ENCODE assay signal across 8 cellular contexts in genomic region chr14:96098309-96098998, GRCh38. TPM values are rescaled to one million over a fixed set of nuclear protein-coding genes. Genes with fewer than 3 reads are reported as not detected.
DNase-seq lines count a peak whose midpoint lies in the region; ATAC-seq and TF ChIP-seq lines count a peak whose summit lies in the region.

No MANE protein-coding gene starts in this region.

- H4K20me1 ChIP-seq in SK-N-SH (ENCODE audit: insufficient read depth), result no peaks in the 10 kb centered on the region

- DNase-seq in activated CD4-positive, alpha-beta memory T cell treated with anti-CD3 and anti-CD28 coated beads for 36 hours, result peak; percentile 33
- DNase-seq in activated CD4-positive, alpha-beta memory T cell treated with anti-CD3 and anti-CD28 coated beads, Interleukin-2, amount 10 ng/mL, durations not matched to agents 7 days and 5 days, result no peak
- DNase-seq in NB4 (ENCODE audit: low read depth) (peak; percentile 43), SK-N-SH (peak; percentile 70), fibroblast of peridontal ligament (ENCODE audit: extremely low read depth) (peak; percentile 74), SKM-1 treated with dmso at 0.1 percent for 144 hours (lab: John Stamatoyannopoulos, UW; ENCODE audit: unreplicated experiment) (no peak), omental fat pad (ENCODE audit: low spot score) (no peak)

- H3K36me3 ChIP-seq in SK-N-SH (replicated peaks in 1 of 2; ENCODE audit: control insufficient read depth in 1 of 2, insufficient read depth in 2 of 2, low read length in 1 of 2), result no peaks in the 10 kb centered on the region
- H3K36me3 ChIP-seq in parathyroid adenoma (ENCODE audit: control insufficient read depth, insufficient read depth, low read length), result no peaks in the 10 kb centered on the region

- CTCF ChIA-PET in activated CD4-positive, alpha-beta memory T cell treated with anti-CD3 and anti-CD28 coated beads for 36 hours (lab: Charles Lee), result interaction anchor here (0.6 to 1.3 kb wide), 5 partner anchors 15 to 537 kb away, joined by 3 to 10 read pairs (median 4); no protein-coding TSS in a partner anchor
- CTCF ChIA-PET in activated CD4-positive, alpha-beta memory T cell treated with anti-CD3 and anti-CD28 coated beads, Interleukin-2, amount 10 ng/mL, durations not matched to agents 7 days and 5 days (lab: Charles Lee), result no interaction called here
- CTCF ChIA-PET in SK-N-SH (lab: Yijun Ruan, JAX), result interaction anchor here (0.6 to 37.1 kb wide), 56 partner anchors 9 to 663 kb away, joined by 3 to 920 read pairs (median 4); partner anchors contain the start of genes C14orf132 and TUNAR

- H3K4me1 ChIP-seq in SK-N-SH (ENCODE audit: control insufficient read depth in 1 of 2, insufficient read depth in 2 of 2, low read depth in 1 of 2, low read length in 1 of 2), result peaks cover 11 to 63% of the 10 kb centered on the region in 2 experiments; a peak in 2 of 4 replicates
- H3K4me1 ChIP-seq in parathyroid adenoma, result no peaks in the 10 kb centered on the region

- H3F3A ChIP-seq in SK-N-SH (replicated peaks; ENCODE audit: insufficient read depth), result no peaks in the 10 kb centered on the region

- no peak overlapping the region for H3K27ac Mint-ChIP-seq in activated CD4-positive, alpha-beta memory T cell treated with anti-CD3 and anti-CD28 coated beads for 36 hours
- H3K27ac Mint-ChIP-seq in activated CD4-positive, alpha-beta memory T cell treated with anti-CD3 and anti-CD28 coated beads, Interleukin-2, amount 10 ng/mL, durations not matched to agents 7 days and 5 days, result no peak overlapping the region

- H3K27ac ChIP-seq in SK-N-SH (ENCODE audit: low read depth in 2 of 2, low read length in 1 of 2) (peak overlapping the region in 1 of 2 experiments; percentile 91; a peak in 2 of 4 replicates), parathyroid adenoma (no peak overlapping the region)

- no peaks in the 10 kb centered on the region for H3K27me3 ChIP-seq in SK-N-SH (ENCODE audit: insufficient read depth)
- no peaks in the 10 kb centered on the region for H3K27me3 ChIP-seq in parathyroid adenoma (ENCODE audit: control insufficient read depth, insufficient read depth, low read length)

- H3K9me3 Mint-ChIP-seq in activated CD4-positive, alpha-beta memory T cell treated with anti-CD3 and anti-CD28 coated beads for 36 hours, result no peaks in the 10 kb centered on the region
- H3K9me3 Mint-ChIP-seq in activated CD4-positive, alpha-beta memory T cell treated with anti-CD3 and anti-CD28 coated beads, Interleukin-2, amount 10 ng/mL, durations not matched to agents 7 days and 5 days, result no peaks in the 10 kb centered on the region

- H2AFZ ChIP-seq in SK-N-SH (ENCODE audit: low read depth), result no peak overlapping the region
- H2AFZ ChIP-seq in parathyroid adenoma, result no peak overlapping the region

- H3K9me2 ChIP-seq in SK-N-SH, result no peaks in the 10 kb centered on the region

- peak; percentile 95 for TF ChIP-seq RAD21 in SK-N-SH (IDR thresholded peaks at IDR 0.05; ENCODE audit: low read length)

- H3K27me3 Mint-ChIP-seq in activated CD4-positive, alpha-beta memory T cell treated with anti-CD3 and anti-CD28 coated beads for 36 hours, result no peaks in the 10 kb centered on the region
- H3K27me3 Mint-ChIP-seq in activated CD4-positive, alpha-beta memory T cell treated with anti-CD3 and anti-CD28 coated beads, Interleukin-2, amount 10 ng/mL, durations not matched to agents 7 days and 5 days, result no peaks in the 10 kb centered on the region

- no peaks in the 10 kb centered on the region for H3K9me3 ChIP-seq in SK-N-SH
- no peaks in the 10 kb centered on the region for H3K9me3 ChIP-seq in parathyroid adenoma (ENCODE audit: control insufficient read depth, low read length)

- no peaks in the 10 kb centered on the region for H3K4me1 Mint-ChIP-seq in activated CD4-positive, alpha-beta memory T cell treated with anti-CD3 and anti-CD28 coated beads for 36 hours (ENCODE audit: low read depth)
- no peaks in the 10 kb centered on the region for H3K4me1 Mint-ChIP-seq in activated CD4-positive, alpha-beta memory T cell treated with anti-CD3 and anti-CD28 coated beads, Interleukin-2, amount 10 ng/mL, durations not matched to agents 7 days and 5 days

- POLR2A ChIA-PET in activated CD4-positive, alpha-beta memory T cell treated with anti-CD3 and anti-CD28 coated beads for 36 hours (lab: Charles Lee), result no interaction called here
- POLR2A ChIA-PET in activated CD4-positive, alpha-beta memory T cell treated with anti-CD3 and anti-CD28 coated beads, Interleukin-2, amount 10 ng/mL, durations not matched to agents 7 days and 5 days (lab: Charles Lee), result no interaction called here
- POLR2A ChIA-PET in SK-N-SH (lab: Yijun Ruan, JAX), result interaction anchor here (0.9 to 3.6 kb wide), 4 partner anchors 59 to 175 kb away, joined by 3 to 16 read pairs (median 6); partner anchors contain the start of gene C14orf132

- H3K4me3 Mint-ChIP-seq in activated CD4-positive, alpha-beta memory T cell treated with anti-CD3 and anti-CD28 coated beads for 36 hours, result no peak overlapping the region
- H3K4me3 Mint-ChIP-seq in activated CD4-positive, alpha-beta memory T cell treated with anti-CD3 and anti-CD28 coated beads, Interleukin-2, amount 10 ng/mL, durations not matched to agents 7 days and 5 days, result no peak overlapping the region

- 58% methylated on average over 5 of the region's 6 CpGs for WGBS in SK-N-SH (ENCODE audit: low lambda C conversion rate)

- no peak for TF ChIP-seq EP300 in SK-N-SH (IDR thresholded peaks at IDR 0.05; ENCODE audit: borderline replicate concordance in 1 of 2, low read depth in 1 of 2, low read length in 1 of 2)

- no peaks in the 10 kb centered on the region for H3K36me3 Mint-ChIP-seq in activated CD4-positive, alpha-beta memory T cell treated with anti-CD3 and anti-CD28 coated beads for 36 hours
- no peaks in the 10 kb centered on the region for H3K36me3 Mint-ChIP-seq in activated CD4-positive, alpha-beta memory T cell treated with anti-CD3 and anti-CD28 coated beads, Interleukin-2, amount 10 ng/mL, durations not matched to agents 7 days and 5 days (ENCODE audit: low read depth)

- intact Hi-C loops in activated CD4-positive, alpha-beta memory T cell treated with anti-CD3 and anti-CD28 coated beads for 36 hours (cut with micrococcal nuclease), result no loop called here

- TF ChIP-seq CTCF in NB4 (IDR thresholded peaks at IDR 0.05; ENCODE audit: low read depth, low read length) (peak; percentile 50), SK-N-SH (IDR thresholded peaks at IDR 0.05) (peak; percentile 88), parathyroid adenoma (IDR thresholded peaks at IDR 0.05) (peak; percentile 21), omental fat pad (IDR thresholded peaks at IDR 0.05) (no peak)

- H3K9ac ChIP-seq in SK-N-SH (no peak overlapping the region), parathyroid adenoma (no peak overlapping the region)

- ATAC-seq in omental fat pad (ENCODE audit: low FRiP score), result no peak

- H3K79me2 ChIP-seq in SK-N-SH (ENCODE audit: insufficient read depth) (no peaks in the 10 kb centered on the region), parathyroid adenoma (no peaks in the 10 kb centered on the region)

- H3K4me3 ChIP-seq in NB4 (ENCODE audit: low read depth, low read length), result no peak overlapping the region
- no peak overlapping the region; a peak in 1 of 4 replicates for H3K4me3 ChIP-seq in SK-N-SH (ENCODE audit: low read depth in 2 of 2, low read length in 1 of 2)
- no peak overlapping the region for H3K4me3 ChIP-seq in parathyroid adenoma (ENCODE audit: low read depth, low read length)

- TF ChIP-seq POLR2A in NB4 (IDR thresholded peaks at IDR 0.05; ENCODE audit: extremely low read depth, insufficient read length), result no peak

- no peak overlapping the region for H3K4me2 ChIP-seq in SK-N-SH
- no peak overlapping the region for H3K4me2 ChIP-seq in parathyroid adenoma (ENCODE audit: low read length)

TF ChIP-seq in SK-N-SH, 30 proteins besides CTCF, POLR2A, EP300 and RAD21 (continues in another document):
- TF ChIP-seq USF2 (IDR thresholded peaks at IDR 0.05; ENCODE audit: borderline replicate concordance, low read depth, low read length) (no peak), PBX3 (IDR thresholded peaks at IDR 0.05) (no peak), NRF1 (IDR thresholded peaks at IDR 0.05; ENCODE audit: low read depth, low read length) (no peak), TEAD4 (IDR thresholded peaks at IDR 0.05; ENCODE audit: borderline replicate concordance, insufficient read depth) (no peak), CHD2 (IDR thresholded peaks at IDR 0.05; ENCODE audit: low read length, partially characterized antibody) (no peak), TAF1 (IDR thresholded peaks at IDR 0.05; ENCODE audit: borderline replicate concordance, low read depth, low read length) (no peak), MXI1 (IDR thresholded peaks at IDR 0.05; ENCODE audit: low read depth, low read length) (peak; percentile 73; the same call in 1 of the 2 replicates), MEF2A (IDR thresholded peaks at IDR 0.05; ENCODE audit: borderline replicate concordance, low read depth) (no peak), GATA2 (CRISPR knock-in tag; IDR thresholded peaks at IDR 0.05) (no peak), JUND (IDR thresholded peaks at IDR 0.05) (no peak), RCOR1 (IDR thresholded peaks at IDR 0.05; ENCODE audit: low read length) (0 out of 2 replicates have a peak, but pooled peaks have one; percentile 23), SMC3 (IDR thresholded peaks at IDR 0.05; ENCODE audit: low read depth, low read length) (peak; percentile 98)

RNA-seq across cellular contexts. Expression of gene C14orf132, which starts 59.3 kb away (rescaled TPM):
- total RNA-seq in activated CD4-positive, alpha-beta memory T cell treated with anti-CD3 and anti-CD28 coated beads for 36 hours, result 1 to 10 TPM; 3.2 to 4.6 TPM
- 1 to 10 TPM; 1.1 to 1.2 TPM for total RNA-seq in activated CD4-positive, alpha-beta memory T cell treated with anti-CD3 and anti-CD28 coated beads, Interleukin-2, amount 10 ng/mL, durations not matched to agents 7 days and 5 days
- polyA plus RNA-seq in SK-N-SH (2012; rRNA removed), result 5.5 and 7.1 TPM in 2 replicates
- 5.4 and 6.5 TPM in 2 replicates for polyA plus RNA-seq in SK-N-SH (2012; cell fraction: cytosol; rRNA removed)
- polyA plus RNA-seq in SK-N-SH (2012; cell fraction: nucleus; rRNA removed), result 7.6 and 8.7 TPM in 2 replicates
- total RNA-seq in omental fat pad, result 1 to 10 TPM; 2.8 to 7.5 (median 5.8) TPM

Comparison
In these comparisons a context has a peak if more than half of its experiments do, and no peak if none do; other contexts are left out.
1. DNase-seq: peak in activated CD4-positive, alpha-beta memory T cell treated with anti-CD3 and anti-CD28 coated beads for 36 hours (single experiment), NB4 (single experiment), SK-N-SH (single experiment) and fibroblast of peridontal ligament (single experiment); none in activated CD4-positive, alpha-beta memory T cell treated with anti-CD3 and anti-CD28 coated beads, Interleukin-2, amount 10 ng/mL, durations not matched to agents 7 days and 5 days (single experiment), SKM-1 treated with dmso at 0.1 percent for 144 hours (single experiment) and omental fat pad (single experiment).
2. CTCF ChIP-seq: peak in NB4 (single experiment), SK-N-SH (single experiment) and parathyroid adenoma (single experiment); none in omental fat pad (0 of 3).